8 cellular contexts compared by ENCODE assay signal in the genomic region with DNA sequence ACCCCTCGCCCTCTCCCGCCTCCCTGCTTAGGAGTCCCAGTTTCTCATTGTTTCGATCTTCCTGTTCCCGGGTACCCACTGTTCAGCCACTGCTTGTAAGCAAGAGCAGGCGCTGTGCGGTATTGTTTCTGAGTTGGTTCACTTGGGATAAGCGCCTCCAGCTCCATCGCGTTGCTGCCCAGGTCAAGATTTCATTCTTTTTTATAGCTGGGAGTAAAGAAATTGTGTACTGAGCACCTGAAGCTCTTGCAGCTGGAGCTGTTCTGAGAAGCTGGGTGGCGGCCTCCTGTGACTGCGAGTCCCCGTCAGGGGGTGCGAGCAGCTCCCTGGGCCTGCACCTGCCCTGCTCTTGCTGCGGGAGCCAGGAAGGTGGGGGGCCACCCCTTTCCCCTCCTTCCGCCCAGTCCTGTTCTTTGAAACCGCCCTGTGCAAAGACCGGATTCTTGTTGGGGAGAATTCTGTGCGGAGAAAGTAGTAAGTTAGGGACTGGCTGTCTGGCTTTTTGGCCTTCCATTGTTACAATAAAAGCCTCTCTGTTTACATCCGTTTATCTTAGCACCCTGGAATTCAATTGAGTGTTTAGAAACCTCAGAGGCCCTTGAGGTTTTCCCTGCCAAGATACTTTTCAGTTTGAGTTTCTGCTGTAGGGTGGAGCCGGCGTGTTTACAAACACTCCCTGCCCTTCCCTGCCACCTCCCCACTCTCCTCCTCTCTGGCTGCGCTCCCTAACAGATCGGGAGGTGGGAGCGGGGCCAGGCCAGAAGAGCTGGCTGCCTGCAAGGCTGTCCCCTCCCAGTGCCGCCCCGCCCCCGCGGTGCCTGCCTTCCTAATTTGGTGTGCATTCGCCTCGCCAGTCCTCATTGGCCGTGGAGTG. TPM values are rescaled to one million over a fixed set of nuclear protein-coding genes. Genes with fewer than 3 reads are reported as not detected.
DNase-seq lines count a peak whose midpoint lies in the region; ATAC-seq and TF ChIP-seq lines count a peak whose summit lies in the region.

No MANE protein-coding gene starts in this region.

- peak overlapping the region; percentile 66 for H3K4me3 Mint-ChIP-seq in Calu3 (ENCODE audit: low read depth, unreplicated experiment)
- peak overlapping the region; percentile 71 to 93 (median 84) for H3K4me3 Mint-ChIP-seq in naive thymus-derived CD8-positive, alpha-beta T cell

- H3K27me3 Mint-ChIP-seq in Calu3 (ENCODE audit: unreplicated experiment): no peaks in the 10 kb centered on the region
- no peaks in the 10 kb centered on the region for H3K27me3 Mint-ChIP-seq in naive thymus-derived CD8-positive, alpha-beta T cell

- intact Hi-C loops in Calu3 (cut with micrococcal nuclease; ENCODE audit: unreplicated experiment): loop anchor here (2.0 kb wide), 2 partner anchors 60 to 104 kb away; no protein-coding TSS in a partner anchor

- CTCF ChIA-PET in Calu3 (lab: Charles Lee): interaction anchor here (0.6 to 2.5 kb wide), 7 partner anchors 9 to 592 kb away, joined by 3 to 16 read pairs (median 5); no protein-coding TSS in a partner anchor

- H3K4me3 ChIP-seq in fibroblast of mammary gland (ENCODE audit: control insufficient read depth, low read depth, low read length): peak overlapping the region; percentile 7

- peaks cover 91% of the 10 kb centered on the region for H3K36me3 Mint-ChIP-seq in Calu3 (ENCODE audit: insufficient read depth, unreplicated experiment)
- H3K36me3 Mint-ChIP-seq in naive thymus-derived CD8-positive, alpha-beta T cell: peaks cover 4 to 44% (median 19%) of the 10 kb centered on the region in 3 donors

- ATAC-seq in GM21423 (IDR thresholded peaks at IDR 0.05; ENCODE audit: unreplicated experiment): peak; percentile 71
- peak; percentile 74 to 81 for ATAC-seq in naive thymus-derived CD8-positive, alpha-beta T cell

- DNase-seq in Calu3 (peak; percentile 100), HUDEP-2 (lab: John Stamatoyannopoulos, UW; ENCODE audit: unreplicated experiment in 76 of 76) (peak; percentile 19 to 99 (median 95)), OCI-M2 (lab: John Stamatoyannopoulos, UW; ENCODE audit: unreplicated experiment) (peak; percentile 14), fibroblast of mammary gland (ENCODE audit: low read depth) (peak; percentile 99)
- DNase-seq in activated T-helper 1 cell treated with anti-CD3 and anti-CD28 coated beads, Interleukin-2, amount 50 U/mL, for 16 hours (ENCODE audit: low read depth in 1 of 2, low spot score in 1 of 2): peak; percentile 43 to 54
- peak; percentile 57 to 85 (median 72) for DNase-seq in naive thymus-derived CD8-positive, alpha-beta T cell
- DNase-seq in stimulated activated naive CD4-positive, alpha-beta T cell treated with Interleukin-2 at 50 U/mL for 16 hours (lab: John Stamatoyannopoulos, UW): peak; percentile 69

- H3K4me1 Mint-ChIP-seq in Calu3 (ENCODE audit: low read depth, unreplicated experiment): peaks cover 53% of the 10 kb centered on the region
- H3K4me1 Mint-ChIP-seq in naive thymus-derived CD8-positive, alpha-beta T cell: peaks cover 41 to 81% (median 79%) of the 10 kb centered on the region in 4 donors

- H3K27ac Mint-ChIP-seq in Calu3 (ENCODE audit: unreplicated experiment): peak overlapping the region; percentile 70
- peak overlapping the region; percentile 84 to 99 (median 97) for H3K27ac Mint-ChIP-seq in naive thymus-derived CD8-positive, alpha-beta T cell

- TF ChIP-seq CTCF in Calu3 (IDR thresholded peaks at IDR 0.05; ENCODE audit: unreplicated experiment): no peak
- TF ChIP-seq CTCF in fibroblast of mammary gland (conservative IDR thresholded peaks at IDR 0.05; ENCODE audit: control insufficient read depth, insufficient read depth, low read depth, low read length): no peak

- TSS peak; percentile 46 for BruUV-seq in Calu3 (replicated peaks; lab: Mats Ljungman, UMichigan)

- POLR2A ChIA-PET in naive thymus-derived CD8-positive, alpha-beta T cell (lab: Charles Lee): interaction anchor here (0.9 to 6.0 kb wide), 9 partner anchors 9 to 230 kb away, joined by 3 to 61 read pairs (median 6); partner anchors contain the start of genes AP5Z1 and FOXK1

- H3K9me3 Mint-ChIP-seq in Calu3 (ENCODE audit: low read depth, unreplicated experiment): no peaks in the 10 kb centered on the region
- H3K9me3 Mint-ChIP-seq in naive thymus-derived CD8-positive, alpha-beta T cell: no peaks in the 10 kb centered on the region

RNA-seq across cellular contexts. Expression of gene AP5Z1, which starts 30.8 kb away (rescaled TPM):
- total RNA-seq in Calu3 (2022): 66.1 and 70.7 TPM in 2 replicates
- 100 to 1,000 TPM; 109 to 111 TPM for total RNA-seq in naive thymus-derived CD8-positive, alpha-beta T cell
- polyA plus RNA-seq in naive thymus-derived CD8-positive, alpha-beta T cell: 10 to 100 TPM; 25.2 to 44.1 (median 34.1) TPM

Comparison
In these comparisons a context has a peak if more than half of its experiments do, and no peak if none do; other contexts are left out.
1. Peak in every context shown above with its lines: DNase-seq, ATAC-seq and H3K4me3 ChIP-seq.
2. DNase-seq: peak in every context shown above with its lines; median percentile 100 in Calu3; 99 in fibroblast of mammary gland; 95 in HUDEP-2; 72 in naive thymus-derived CD8-positive, alpha-beta T cell; 69 in stimulated activated naive CD4-positive, alpha-beta T cell treated with Interleukin-2 at 50 U/mL for 16 hours; 48 in activated T-helper 1 cell treated with anti-CD3 and anti-CD28 coated beads, Interleukin-2, amount 50 U/mL, for 16 hours; 14 in OCI-M2.